22 cellular contexts compared by ENCODE assay signal in the genomic region with DNA sequence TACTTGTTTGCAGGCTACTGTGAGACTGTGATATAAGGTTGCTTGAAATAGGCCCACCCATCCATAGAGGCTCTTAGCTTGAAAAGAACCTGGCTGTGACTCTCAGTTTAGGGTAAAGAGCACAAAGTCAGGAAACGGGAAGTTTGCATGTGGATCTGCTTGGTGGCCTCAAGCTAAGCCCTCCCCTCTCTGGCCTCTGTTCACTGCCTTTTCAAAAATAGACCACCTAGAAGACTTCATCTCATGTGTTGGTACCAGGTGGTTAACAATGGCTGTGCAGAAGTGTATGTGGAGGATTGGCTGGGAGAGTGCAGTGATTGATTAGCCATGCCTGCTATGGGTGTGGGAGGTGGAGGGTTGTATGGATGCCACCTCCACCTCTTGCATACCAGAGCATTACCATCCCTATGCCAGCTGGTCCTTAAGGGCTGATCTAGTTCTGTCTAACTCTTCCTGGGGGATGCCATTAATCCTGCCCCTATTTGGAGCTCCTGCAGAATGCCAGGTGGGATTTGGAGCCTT.
DNase-seq lines count a peak whose midpoint lies in the region; ATAC-seq and TF ChIP-seq lines count a peak whose summit lies in the region.
"Had no signal": no experiment of that assay in that cellular context is flagged by ENCODE, and none has a peak within 500 bp of the region (broad histone marks: within the 10 kb centered on the region; RNA-seq: fewer than 3 reads in every experiment).

No MANE protein-coding gene starts in this region.

- DNase-seq in heart right ventricle = no peak
- no peak for DNase-seq in Right ventricle myocardium inferior (ENCODE audit: missing footprints)
- peak; percentile 72 for DNase-seq in NCI-H2171 treated with DMSO at 0.1 percent for 48 hours (lab: John Stamatoyannopoulos, UW)
- no peak for DNase-seq in lower lobe of right lung
- DNase-seq in upper lobe of right lung = no peak
- DNase-seq in NCI-H2081 treated with DMSO at 0.1 percent for 48 hours (lab: John Stamatoyannopoulos, UW) = no peak
- no peak for DNase-seq in activated CD8-positive, alpha-beta memory T cell treated with anti-CD3 and anti-CD28 coated beads, Interleukin-2, amount 50 U/mL, for 4 hours
- DNase-seq: activated CD4-positive, alpha-beta T cell treated with anti-CD3 and anti-CD28 coated beads, Interleukin-2, amount 10 ng/mL, durations not matched to agents 24 days and 14 days; activated naive CD4-positive, alpha-beta T cell treated with Interleukin-2 at 50 U/mL for 16 hours; activated T-cell treated with anti-CD3 and anti-CD28 coated beads, Interleukin-2, amount 50 U/mL, for 48 hours; BE2C; body of pancreas; DMS79 treated with DMSO at 0.1 percent for 48 hours; dorsolateral prefrontal cortex; gastrocnemius medialis; GF-D8; natural killer cell; NCI-H146; substantia nigra had no signal

- H3K9me3 ChIP-seq in heart right ventricle (peaks cover 0 to 6% (median 0%) of the 10 kb centered on the region in 11 donors), lower lobe of right lung (no peaks in the 10 kb centered on the region), upper lobe of right lung (no peaks in the 10 kb centered on the region)
- H3K9me3 ChIP-seq: BE2C, body of pancreas, gastrocnemius medialis, left lung had no signal

- intact Hi-C loops in heart right ventricle (cut with DNase I) (loop anchor here in 9 of 10 donors (5.0 to 10.0 kb wide), 14 partner anchors 34 to 1146 kb away; no protein-coding TSS in a partner anchor), Right ventricle myocardium inferior (cut with DNase I) (loop anchor here (5.0 to 10.0 kb wide), 2 partner anchors 38 to 886 kb away; no protein-coding TSS in a partner anchor), lower lobe of right lung (cut with DNase I) (no loop called here), upper lobe of right lung (cut with DNase I) (loop anchor here (10.0 kb wide), 1 partner anchor 1146 kb away; no protein-coding TSS in a partner anchor)

- H3K36me3 ChIP-seq in heart right ventricle = peaks cover 0 to 36% (median 8%) of the 10 kb centered on the region in 9 donors
- peaks cover 21% of the 10 kb centered on the region for H3K36me3 ChIP-seq in lower lobe of right lung
- H3K36me3 ChIP-seq in upper lobe of right lung = peaks cover 12% of the 10 kb centered on the region

- no peak for ATAC-seq in heart right ventricle
- ATAC-seq in Right ventricle myocardium inferior = no peak
- no peak for ATAC-seq in lower lobe of right lung
- ATAC-seq in upper lobe of right lung = no peak
- ATAC-seq in GM18870 (IDR thresholded peaks at IDR 0.05; ENCODE audit: unreplicated experiment) = no peak
- ATAC-seq: body of pancreas, gastrocnemius medialis, left lung, natural killer cell had no signal

- 70 to 73% methylated on average over 1 of the region's 1 CpG for WGBS in heart right ventricle, 2 donors

- H3K27ac ChIP-seq in heart right ventricle (peak overlapping the region in 8 of 10 donors; percentile 21 to 85 (median 53)), lower lobe of right lung (peak overlapping the region; percentile 76), upper lobe of right lung (peak overlapping the region; percentile 74)
- H3K27ac ChIP-seq: VCaP had no signal

- H3K4me3 ChIP-seq in heart right ventricle (no peak overlapping the region), lower lobe of right lung (no peak overlapping the region), upper lobe of right lung (no peak overlapping the region)
- H3K4me3 ChIP-seq: body of pancreas, dorsolateral prefrontal cortex, gastrocnemius medialis, left lung had no signal

- TF ChIP-seq CTCF in heart right ventricle (IDR thresholded peaks at IDR 0.05) (no peak), lower lobe of right lung (IDR thresholded peaks at IDR 0.05) (no peak), upper lobe of right lung (IDR thresholded peaks at IDR 0.05) (no peak)

- peaks cover 57 to 100% (median 86%) of the 10 kb centered on the region in 9 donors for H3K4me1 ChIP-seq in heart right ventricle
- H3K4me1 ChIP-seq in lower lobe of right lung = peaks cover 93% of the 10 kb centered on the region
- peaks cover 77% of the 10 kb centered on the region for H3K4me1 ChIP-seq in upper lobe of right lung

- H3K27me3 ChIP-seq in heart right ventricle (no peaks in the 10 kb centered on the region), lower lobe of right lung (ENCODE audit: low read depth) (no peaks in the 10 kb centered on the region), upper lobe of right lung (no peaks in the 10 kb centered on the region)
- H3K27me3 ChIP-seq: BE2C, body of pancreas, dorsolateral prefrontal cortex, gastrocnemius medialis, left lung had no signal
